ENCODE assay signal across 15 cellular contexts in genomic region chr21:28091500-28091899, GRCh38.
"Had no signal": no experiment of that assay in that cellular context is flagged by ENCODE, and none has a peak within 500 bp of the region (broad histone marks: within the 10 kb centered on the region; RNA-seq: fewer than 3 reads in every experiment).

No MANE protein-coding gene starts in this region.

- H3K27me3 ChIP-seq: heart left ventricle, pancreas, stomach had no signal

- H3K4me3 ChIP-seq: lower lobe of right lung, pancreas, stomach had no signal

- H3K27me3 Mint-ChIP-seq: dendritic cell treated with granulocyte-macrophage colony-stimulating factor and Interleukin-4, amounts not matched to agents 40 ng/mL and 50 ng/mL, for 4 days; memory B cell; natural killer cell treated with Interleukin-12 subunit alpha and Interleukin-12 subunit beta and Interleukin-15 and Interleukin-18, amount 100 ng/mL, for 72 hours; progenitor cell of endocrine pancreas had no signal

- H3K36me3 Mint-ChIP-seq: memory B cell; natural killer cell treated with Interleukin-12 subunit alpha and Interleukin-12 subunit beta and Interleukin-15 and Interleukin-18, amount 100 ng/mL, for 72 hours; stimulated activated naive B cell treated with anti-CD40 and anti-IgM and Interleukin-4, amounts not matched to agents 10 μg/mL and 1 μg/mL and 100 μg/mL, for 72 hours had no signal

- H3K9me3 ChIP-seq: lower lobe of right lung, pancreas, stomach had no signal

- H3K36me3 ChIP-seq: heart left ventricle, lower lobe of right lung, pancreas, stomach had no signal

- H3K4me1 Mint-ChIP-seq: memory B cell had no signal

- H3K27ac ChIP-seq: heart left ventricle, lower lobe of right lung, pancreas, stomach had no signal

- DNase-seq: heart left ventricle; hypothalamus; lower lobe of right lung; midbrain; occipital lobe; pancreas; stimulated activated CD4-positive, alpha-beta T cell treated with anti-CD3 and anti-CD28 coated beads, Interleukin-2, amount 100 ng/mL, for 24 hours; stimulated activated CD4-positive, alpha-beta T cell treated with anti-CD3 and anti-CD28 coated beads, Interleukin-4, amount 100 ng/mL, for 4 hours; stimulated activated naive B cell treated with anti-CD40 and anti-IgM and Interleukin-4, amounts not matched to agents 10 μg/mL and 1 μg/mL and 100 μg/mL, for 72 hours; stomach; trophoblast cell had no signal

- H3K4me3 Mint-ChIP-seq: dendritic cell treated with granulocyte-macrophage colony-stimulating factor and Interleukin-4, amounts not matched to agents 40 ng/mL and 50 ng/mL, for 4 days; memory B cell; natural killer cell treated with Interleukin-12 subunit alpha and Interleukin-12 subunit beta and Interleukin-15 and Interleukin-18, amount 100 ng/mL, for 72 hours; stimulated activated naive B cell treated with anti-CD40 and anti-IgM and Interleukin-4, amounts not matched to agents 10 μg/mL and 1 μg/mL and 100 μg/mL, for 72 hours had no signal

- H3K27ac Mint-ChIP-seq: dendritic cell treated with granulocyte-macrophage colony-stimulating factor and Interleukin-4, amounts not matched to agents 40 ng/mL and 50 ng/mL, for 4 days; memory B cell; natural killer cell treated with Interleukin-12 subunit alpha and Interleukin-12 subunit beta and Interleukin-15 and Interleukin-18, amount 100 ng/mL, for 72 hours; progenitor cell of endocrine pancreas; stimulated activated naive B cell treated with anti-CD40 and anti-IgM and Interleukin-4, amounts not matched to agents 10 μg/mL and 1 μg/mL and 100 μg/mL, for 72 hours had no signal

- H3K9me3 Mint-ChIP-seq: dendritic cell treated with granulocyte-macrophage colony-stimulating factor and Interleukin-4, amounts not matched to agents 40 ng/mL and 50 ng/mL, for 4 days had no signal

- H3K4me1 ChIP-seq: lower lobe of right lung, stomach had no signal
